25 cellular contexts compared by ENCODE assay signal in the genomic region with DNA sequence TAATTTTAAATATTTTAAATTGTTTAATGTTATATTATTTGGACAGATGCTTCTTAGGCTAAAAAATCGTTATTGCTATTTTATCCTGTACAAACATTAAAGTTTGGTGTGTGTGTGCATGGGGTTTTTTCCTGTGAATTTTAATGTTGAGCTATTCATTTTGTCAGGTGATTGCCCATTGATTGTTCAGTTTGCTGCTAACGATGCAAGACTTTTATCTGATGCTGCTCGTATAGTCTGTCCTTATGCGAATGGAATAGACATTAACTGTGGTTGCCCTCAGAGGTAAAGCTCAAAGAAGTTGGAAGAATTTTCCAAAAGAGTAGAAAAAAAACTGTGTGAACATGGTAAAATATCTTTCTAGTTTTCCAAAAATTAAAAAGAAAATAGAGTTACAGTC.
"Had no signal": no experiment of that assay in that cellular context is flagged by ENCODE, and none has a peak within 500 bp of the region (broad histone marks: within the 10 kb centered on the region; RNA-seq: fewer than 3 reads in every experiment).

No MANE protein-coding gene starts in this region.

- H3K36me3 ChIP-seq: thoracic aorta, transverse colon, uterus had no signal

- H3K27ac ChIP-seq: stomach, suprapubic skin, testis, thoracic aorta, thyroid gland, tibial artery, tibial nerve, transverse colon, upper lobe of left lung, upper lobe of right lung, uterus, vagina had no signal

- FAIRE-seq: urothelium cell line had no signal

- H3K4me1 ChIP-seq: suprapubic skin, testis, thyroid gland, tibial artery, tibial nerve, transverse colon, upper lobe of left lung, upper lobe of right lung, uterus, vagina had no signal

- H3K27me3 ChIP-seq: stomach, suprapubic skin, testis, thyroid gland, tibial artery, tibial nerve, transverse colon, upper lobe of left lung, upper lobe of right lung, uterus, vagina had no signal

- H3K9me3 ChIP-seq: stomach, suprapubic skin, testis, thoracic aorta, thyroid gland, tibial artery, tibial nerve, transverse colon, upper lobe of left lung, upper lobe of right lung, uterus, vagina had no signal

- DNase-seq: stimulated activated CD4-positive, alpha-beta T cell treated with anti-CD3 and anti-CD28 coated beads, Interleukin-2, amount 100 ng/mL, for 48 hours; stimulated activated CD4-positive, alpha-beta T cell treated with anti-CD3 and anti-CD28 coated beads, Interleukin-4, amount 100 ng/mL, for 1 hour; stimulated activated CD4-positive, alpha-beta T cell treated with anti-CD3 and anti-CD28 coated beads, Interleukin-4, amount 100 ng/mL, for 24 hours; stimulated activated CD4-positive, alpha-beta T cell treated with anti-CD3 and anti-CD28 coated beads, Interleukin-4, amount 100 ng/mL, for 4 hours; stimulated activated CD8-positive, alpha-beta memory T cell treated with anti-CD3 and anti-CD28 coated beads, Interleukin-4, amount 100 ng/mL, for 48 hours; stimulated activated naive B cell treated with anti-CD40 and anti-IgM and Interleukin-4, amounts not matched to agents 10 μg/mL and 1 μg/mL and 100 μg/mL, for 72 hours; stimulated activated naive CD4-positive, alpha-beta T cell; stimulated activated naive CD4-positive, alpha-beta T cell treated with Interleukin-2 at 50 U/mL for 16 hours; stimulated activated naive CD8-positive, alpha-beta T cell treated with anti-CD3 and anti-CD28 coated beads, Interleukin-15, amount 100 ng/mL, for 72 hours; stimulated activated naive CD8-positive, alpha-beta T cell treated with anti-CD3 and anti-CD28 coated beads, Interleukin-15, Interleukin-2, amounts not matched to agents 100 U/mL and 50 U/mL, for 24 hours; stomach; substantia nigra; testis; thyroid gland; tibial artery; transverse colon; trophoblast cell; upper lobe of left lung; upper lobe of right lung; uterus had no signal

- H3K4me3 ChIP-seq: stomach, suprapubic skin, testis, thoracic aorta, thyroid gland, tibial artery, tibial nerve, transverse colon, upper lobe of left lung, upper lobe of right lung, uterus, vagina had no signal
